Comparison of ENCODE assay signal across 13 cellular contexts in genomic region chr2:231489990-231490389, GRCh38. TPM values are rescaled to one million over a fixed set of nuclear protein-coding genes. Genes with fewer than 3 reads are reported as not detected.
DNase-seq lines count a peak whose midpoint lies in the region; ATAC-seq and TF ChIP-seq lines count a peak whose summit lies in the region.
"Had no signal": no experiment of that assay in that cellular context is flagged by ENCODE, and none has a peak within 500 bp of the region (broad histone marks: within the 10 kb centered on the region; RNA-seq: fewer than 3 reads in every experiment).

No MANE protein-coding gene starts in this region.

- no peak overlapping the region for H2AFZ ChIP-seq in PC-9

- POLR2A ChIA-PET in PC-9 (lab: Charles Lee; ENCODE audit: unreplicated experiment) = no interaction called here

- CTCF ChIA-PET in PC-9 (lab: Charles Lee) = interaction anchor here (0.6 kb wide), 1 partner anchor 14 kb away, joined by 6 read pairs; no protein-coding TSS in a partner anchor

- no peak for TF ChIP-seq POLR2A in stomach (IDR thresholded peaks at IDR 0.05)
- TF ChIP-seq POLR2A in esophagus squamous epithelium (IDR thresholded peaks at IDR 0.05) = no peak

- H3K4me3 ChIP-seq in cardiac muscle cell (no peak overlapping the region), PC-9 (no peak overlapping the region), epithelial cell of proximal tubule (ENCODE audit: low read depth, low read length) (no peak overlapping the region), stomach (no peak overlapping the region), esophagus squamous epithelium (no peak overlapping the region)
- H3K4me3 ChIP-seq: thoracic aorta had no signal

- H3K9me2 ChIP-seq in PC-9 (ENCODE audit: insufficient read depth) = no peaks in the 10 kb centered on the region

- H3K27me3 ChIP-seq in cardiac muscle cell (no peaks in the 10 kb centered on the region), PC-9 (ENCODE audit: insufficient read depth, low read depth) (no peaks in the 10 kb centered on the region), stomach (no peaks in the 10 kb centered on the region), esophagus squamous epithelium (no peaks in the 10 kb centered on the region)

- WGBS in stomach, 5 donors = 83 to 94% (median 84%) methylated on average over 14 of the region's 14 CpGs
- WGBS in esophagus squamous epithelium, 2 donors = 79 to 84% methylated on average over 13 to 14 of the region's 14 CpGs

- no peaks in the 10 kb centered on the region for H4K20me1 ChIP-seq in PC-9 (ENCODE audit: insufficient read depth)

- no peaks in the 10 kb centered on the region for H3F3A ChIP-seq in PC-9 (ENCODE audit: insufficient read depth, low read depth)

- no peak overlapping the region for H3K4me2 ChIP-seq in PC-9

- TF ChIP-seq CTCF in cardiac muscle cell (IDR thresholded peaks at IDR 0.05; ENCODE audit: low read depth, low read length) (peak; percentile 41), PC-9 (conservative IDR thresholded peaks at IDR 0.05) (peak; percentile 54), epithelial cell of proximal tubule (conservative IDR thresholded peaks at IDR 0.05; ENCODE audit: low read depth, low read length) (peak; percentile 29), stomach (IDR thresholded peaks at IDR 0.05) (no peak), esophagus squamous epithelium (IDR thresholded peaks at IDR 0.05) (peak in 1 of 6 experiments; percentile 35)

- no peaks in the 10 kb centered on the region for H3K4me1 ChIP-seq in cardiac muscle cell (ENCODE audit: low read depth)
- no peaks in the 10 kb centered on the region for H3K4me1 ChIP-seq in PC-9 (replicated peaks; ENCODE audit: insufficient read depth)
- H3K4me1 ChIP-seq in stomach = no peaks in the 10 kb centered on the region
- no peaks in the 10 kb centered on the region for H3K4me1 ChIP-seq in esophagus squamous epithelium

- no peaks in the 10 kb centered on the region for H3K79me2 ChIP-seq in PC-9 (ENCODE audit: low read depth)

- no TSS peak for BruUV-seq in PC-9 (replicated peaks; lab: Mats Ljungman, UMichigan)

- H3K9me3 ChIP-seq in cardiac muscle cell (ENCODE audit: low read depth) = no peaks in the 10 kb centered on the region
- H3K9me3 ChIP-seq in PC-9 (ENCODE audit: insufficient read depth, low read depth) = no peaks in the 10 kb centered on the region
- no peaks in the 10 kb centered on the region for H3K9me3 ChIP-seq in stomach
- no peaks in the 10 kb centered on the region for H3K9me3 ChIP-seq in esophagus squamous epithelium
- H3K9me3 ChIP-seq: thoracic aorta had no signal

- TF ChIP-seq EP300 in stomach (IDR thresholded peaks at IDR 0.05) = no peak

- peak in 1 of 2 donors; percentile 12 for DNase-seq in cardiac muscle cell (ENCODE audit: low read depth in 1 of 2, low spot score in 1 of 2)
- no peak for DNase-seq in Right ventricle myocardium inferior (ENCODE audit: missing footprints)
- DNase-seq in PC-9 = peak in 1 of 2 experiments; percentile 48
- no peak for DNase-seq in epithelial cell of proximal tubule (ENCODE audit: low read depth)
- peak; percentile 30 for DNase-seq in stomach
- DNase-seq in cerebellar nuclear complex (lab: John Stamatoyannopoulos, UW) = no peak
- DNase-seq in esophagus squamous epithelium (lab: John Stamatoyannopoulos, UW) = no peak
- DNase-seq in Kasumi-1 (lab: John Stamatoyannopoulos, UW) = no peak
- DNase-seq: H7, NCI-H1694 treated with DMSO at 0.1 percent for 48 hours, SHP77 treated with DMSO at 0.1 percent for 48 hours had no signal

- H3K27ac ChIP-seq in cardiac muscle cell (no peak overlapping the region), PC-9 (no peak overlapping the region), stomach (no peak overlapping the region), esophagus squamous epithelium (no peak overlapping the region)
- H3K27ac ChIP-seq: thoracic aorta had no signal

- H3K36me3 ChIP-seq in cardiac muscle cell (no peaks in the 10 kb centered on the region), PC-9 (ENCODE audit: low read depth) (no peaks in the 10 kb centered on the region), stomach (no peaks in the 10 kb centered on the region), esophagus squamous epithelium (no peaks in the 10 kb centered on the region)
- H3K36me3 ChIP-seq: thoracic aorta had no signal

- intact Hi-C loops in Right ventricle myocardium inferior (cut with DNase I) = no loop called here
- intact Hi-C loops in PC-9 (cut with micrococcal nuclease; ENCODE audit: unreplicated experiment) = no loop called here
- intact Hi-C loops in stomach (cut with DNase I; ENCODE audit: low total_unique reads) = no loop called here
- intact Hi-C loops in esophagus squamous epithelium (cut with DNase I) = loop anchor here (10.0 kb wide), 1 partner anchor 65 kb away; no protein-coding TSS in a partner anchor

- no peak for ATAC-seq in Right ventricle myocardium inferior
- ATAC-seq: CD8-positive, alpha-beta T cell had no signal

RNA-seq across cellular contexts. Expression of gene NCL, which starts 25.7 kb away (rescaled TPM):
- total RNA-seq in cardiac muscle cell (202 and 222 TPM in 2 replicates), Right ventricle myocardium inferior (218 TPM), PC-9 (2021) (450 and 557 TPM in 2 replicates), epithelial cell of proximal tubule (141 and 227 TPM in 2 replicates), stomach (100 to 1,000 TPM in 4 of 5 donors, 10 to 100 TPM in 1; 72.3 to 278 (median 184) TPM), esophagus squamous epithelium (100 to 1,000 TPM; 104 to 220 (median 175) TPM)
- polyA plus RNA-seq in cardiac muscle cell (527 and 558 TPM in 2 replicates), stomach (100 to 1,000 TPM; 123 to 192 (median 141) TPM)

RNA-seq across cellular contexts. Expression of gene NMUR1, which starts 40.3 kb away (rescaled TPM):
- total RNA-seq in cardiac muscle cell (0.15 TPM in 1 of 2 replicates, not detected in the other), Right ventricle myocardium inferior (0.38 TPM), PC-9 (2021) (not detected in 2 replicates), epithelial cell of proximal tubule (not detected in 2 replicates), stomach (under 1 TPM in 2 of 5 donors, not detected in 3; 0.14 to 0.92 TPM), esophagus squamous epithelium (1 to 10 TPM in 1 of 4 donors, under 1 TPM in 1, not detected in 2; 0.15 to 1.5 TPM)
- polyA plus RNA-seq in cardiac muscle cell (not detected in 2 replicates), stomach (under 1 TPM in 2 of 3 donors, not detected in 1; 0.19 to 0.28 TPM)

Comparison
In these comparisons a context has a peak if more than half of its experiments do, and no peak if none do; other contexts are left out.
1. CTCF ChIP-seq: peak in cardiac muscle cell (single experiment), PC-9 (single experiment) and epithelial cell of proximal tubule (single experiment); none in stomach (0 of 7).